ENCODE assay signal across 1 cellular context in the genomic region with DNA sequence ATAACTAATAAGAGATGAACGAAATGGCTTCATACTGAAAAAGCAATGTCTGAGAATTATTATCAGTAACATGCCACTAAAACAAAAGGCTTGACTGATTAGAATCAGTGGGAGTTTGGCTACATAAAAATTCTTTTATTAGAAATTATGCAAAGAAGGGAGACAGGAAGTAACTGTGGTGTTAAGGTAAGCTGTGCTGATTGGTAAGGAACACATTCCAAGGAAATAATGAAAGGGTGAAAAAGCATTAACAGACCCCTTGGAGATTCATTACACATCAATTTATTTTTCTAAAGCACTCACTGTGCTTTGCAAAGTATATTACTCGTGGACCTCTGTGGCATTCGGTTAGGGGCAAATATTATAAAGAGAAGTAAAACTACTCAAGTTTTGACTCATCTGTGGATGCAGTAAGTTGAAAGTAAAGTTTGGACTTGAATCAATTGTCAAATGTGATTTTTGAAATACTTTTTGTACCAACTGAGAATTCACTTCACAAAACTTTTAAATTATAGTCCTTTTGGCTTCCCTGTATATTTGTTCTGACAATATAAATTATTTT.
TF ChIP-seq lines count a peak whose summit lies in the region.

No MANE protein-coding gene starts in this region.

TF ChIP-seq in HCT116, 20 proteins besides CTCF, POLR2A, EP300 and RAD21 (continued from another document):
- TF ChIP-seq, protein P1, sequence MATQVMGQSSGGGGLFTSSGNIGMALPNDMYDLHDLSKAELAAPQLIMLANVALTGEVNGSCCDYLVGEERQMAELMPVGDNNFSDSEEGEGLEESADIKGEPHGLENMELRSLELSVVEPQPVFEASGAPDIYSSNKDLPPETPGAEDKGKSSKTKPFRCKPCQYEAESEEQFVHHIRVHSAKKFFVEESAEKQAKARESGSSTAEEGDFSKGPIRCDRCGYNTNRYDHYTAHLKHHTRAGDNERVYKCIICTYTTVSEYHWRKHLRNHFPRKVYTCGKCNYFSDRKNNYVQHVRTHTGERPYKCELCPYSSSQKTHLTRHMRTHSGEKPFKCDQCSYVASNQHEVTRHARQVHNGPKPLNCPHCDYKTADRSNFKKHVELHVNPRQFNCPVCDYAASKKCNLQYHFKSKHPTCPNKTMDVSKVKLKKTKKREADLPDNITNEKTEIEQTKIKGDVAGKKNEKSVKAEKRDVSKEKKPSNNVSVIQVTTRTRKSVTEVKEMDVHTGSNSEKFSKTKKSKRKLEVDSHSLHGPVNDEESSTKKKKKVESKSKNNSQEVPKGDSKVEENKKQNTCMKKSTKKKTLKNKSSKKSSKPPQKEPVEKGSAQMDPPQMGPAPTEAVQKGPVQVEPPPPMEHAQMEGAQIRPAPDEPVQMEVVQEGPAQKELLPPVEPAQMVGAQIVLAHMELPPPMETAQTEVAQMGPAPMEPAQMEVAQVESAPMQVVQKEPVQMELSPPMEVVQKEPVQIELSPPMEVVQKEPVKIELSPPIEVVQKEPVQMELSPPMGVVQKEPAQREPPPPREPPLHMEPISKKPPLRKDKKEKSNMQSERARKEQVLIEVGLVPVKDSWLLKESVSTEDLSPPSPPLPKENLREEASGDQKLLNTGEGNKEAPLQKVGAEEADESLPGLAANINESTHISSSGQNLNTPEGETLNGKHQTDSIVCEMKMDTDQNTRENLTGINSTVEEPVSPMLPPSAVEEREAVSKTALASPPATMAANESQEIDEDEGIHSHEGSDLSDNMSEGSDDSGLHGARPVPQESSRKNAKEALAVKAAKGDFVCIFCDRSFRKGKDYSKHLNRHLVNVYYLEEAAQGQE (IDR thresholded peaks at IDR 0.05; ENCODE audit: low read depth): no peak
- TF ChIP-seq POLR2AphosphoS5 (IDR thresholded peaks at IDR 0.05; ENCODE audit: low read depth, low read length): no peak
- TF ChIP-seq SP1 (IDR thresholded peaks at IDR 0.05; ENCODE audit: low read depth): no peak
- TF ChIP-seq ZNF274 (IDR thresholded peaks at IDR 0.05; ENCODE audit: low read depth, low read length): no peak
- TF ChIP-seq EZH2 (IDR thresholded peaks at IDR 0.05): no peak
- no peak for TF ChIP-seq EZH2phosphoT487 (IDR thresholded peaks at IDR 0.05; ENCODE audit: borderline replicate concordance)
